In the genomic region with DNA sequence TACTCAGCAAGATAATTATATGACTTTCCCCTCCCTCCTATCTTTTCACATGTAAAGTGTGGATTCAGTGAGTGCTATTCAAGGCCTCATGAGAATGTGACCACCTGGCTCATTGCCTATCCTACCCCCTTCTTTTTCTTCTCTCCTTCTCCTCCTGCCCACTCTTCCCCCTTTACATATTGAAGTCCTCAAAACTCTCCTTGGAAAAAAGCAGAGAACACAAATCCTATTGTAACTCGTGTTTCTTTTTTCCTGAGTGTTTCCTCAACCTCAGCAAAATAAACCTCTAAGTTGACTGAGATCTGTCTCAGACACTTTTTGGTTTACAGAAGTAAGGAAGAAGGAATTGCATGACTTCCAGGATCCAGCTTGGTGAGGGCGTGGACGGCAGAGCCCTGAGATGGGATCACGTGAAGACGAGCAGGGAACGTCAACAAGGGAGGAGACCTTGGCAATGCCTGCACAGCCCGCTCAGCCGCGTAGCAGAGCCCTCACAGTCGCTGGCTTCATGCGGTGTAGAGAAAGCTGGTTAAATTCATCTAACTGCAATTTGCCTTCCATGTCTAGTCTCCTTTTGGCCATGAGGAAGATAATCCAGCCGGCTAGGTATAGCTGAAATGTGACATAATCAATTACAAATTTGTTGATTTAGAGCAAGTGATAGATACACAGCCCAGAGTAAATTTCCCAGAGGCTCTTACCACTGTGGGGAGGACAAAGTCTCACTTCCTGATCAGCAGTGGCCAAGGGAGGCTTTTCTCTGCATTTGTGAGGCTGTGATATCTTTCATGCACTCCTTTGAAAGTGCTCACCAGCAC, we compare ENCODE assay signal across 8 cellular contexts.
DNase-seq lines count a peak whose midpoint lies in the region; ATAC-seq and TF ChIP-seq lines count a peak whose summit lies in the region.

No MANE protein-coding gene starts in this region.

- DNase-seq in AG09319 (ENCODE audit: extremely low read depth, low read depth) (peak; percentile 25), NB4 (ENCODE audit: low read depth) (peak; percentile 42), fibroblast of gingiva (ENCODE audit: low read depth) (peak; percentile 55), erythroblast (lab: John Stamatoyannopoulos, UW) (no peak), SK-N-DZ (ENCODE audit: low spot score) (no peak), NCI-H1436 (lab: John Stamatoyannopoulos, UW) (no peak)

- TF ChIP-seq CTCF in AG09319 (IDR thresholded peaks at IDR 0.05; ENCODE audit: low read depth, low read length) (no peak), NB4 (IDR thresholded peaks at IDR 0.05; ENCODE audit: low read depth, low read length) (no peak)

- H3K4me3 ChIP-seq in NB4 (ENCODE audit: low read depth, low read length) = peak overlapping the region; percentile 36
- H3K4me3 ChIP-seq in muscle layer of colon (ENCODE audit: low read depth in 1 of 2, low read length in 2 of 2) = peak overlapping the region in 1 of 2 donors; percentile 46

- H3K36me3 ChIP-seq in muscle layer of colon (ENCODE audit: insufficient read depth, low read length) = no peaks in the 10 kb centered on the region

- H3K27ac ChIP-seq in muscle layer of colon (ENCODE audit: low read depth, low read length) = peak overlapping the region; percentile 41

- TF ChIP-seq POLR2A in NB4 (IDR thresholded peaks at IDR 0.05; ENCODE audit: extremely low read depth, insufficient read length) (no peak), erythroblast (IDR thresholded peaks at IDR 0.05; ENCODE audit: low read length) (no peak)

- H3K9ac ChIP-seq in muscle layer of colon (ENCODE audit: low read length) = no peak overlapping the region

- no peaks in the 10 kb centered on the region for H3K9me3 ChIP-seq in muscle layer of colon (ENCODE audit: low read length)

- peaks cover 12% of the 10 kb centered on the region for H3K4me1 ChIP-seq in muscle layer of colon (ENCODE audit: insufficient read depth, low read length)

- no peak for ATAC-seq in HG02798 (IDR thresholded peaks at IDR 0.05; ENCODE audit: poor library complexity, unreplicated experiment)

- no peaks in the 10 kb centered on the region for H3K27me3 ChIP-seq in muscle layer of colon (ENCODE audit: control insufficient read depth in 1 of 2, insufficient read depth in 2 of 2, low read length in 2 of 2)

Comparison
In these comparisons a context has a peak if more than half of its experiments do, and no peak if none do; other contexts are left out.
1. DNase-seq: peak in AG09319 (single experiment), NB4 (single experiment) and fibroblast of gingiva (single experiment); none in erythroblast (0 of 2), SK-N-DZ (single experiment) and NCI-H1436 (single experiment).